In genomic region chr4:146267826-146268225, GRCh38 we compare ENCODE assay signal across 28 cellular contexts. TPM values are rescaled to one million over a fixed set of nuclear protein-coding genes. Genes with fewer than 3 reads are reported as not detected.
"Had no signal": no experiment of that assay in that cellular context is flagged by ENCODE, and none has a peak within 500 bp of the region (broad histone marks: within the 10 kb centered on the region; RNA-seq: fewer than 3 reads in every experiment).

No MANE protein-coding gene starts in this region.

- H3K36me3 ChIP-seq: ascending aorta had no signal

- H3K4me1 ChIP-seq: ascending aorta had no signal

- H3K27ac ChIP-seq: ascending aorta, KMS-11 had no signal

- DNase-seq: activated CD4-positive, alpha-beta T cell treated with anti-CD3 and anti-CD28 coated beads for 36 hours; activated CD4-positive, CD25-positive, alpha-beta regulatory T cell; activated CD8-positive, alpha-beta memory T cell treated with anti-CD3 and anti-CD28 coated beads, Interleukin-2, amount 50 U/mL, for 4 hours; activated CD8-positive, alpha-beta T cell treated with anti-CD3 and anti-CD28 coated beads for 36 hours; activated gamma-delta T cell treated with Interleukin-2 at 50 U/mL for 16 hours; activated naive CD4-positive, alpha-beta T cell treated with anti-CD3 and anti-CD28 coated beads, Interleukin-2, amount 10 ng/mL, durations not matched to agents 7 days and 5 days; activated naive CD8-positive, alpha-beta T cell treated with anti-CD3 and anti-CD28 coated beads, Interleukin-2, amount 10 ng/mL, durations not matched to agents 7 days and 5 days; activated T-cell treated with anti-CD3 and anti-CD28 coated beads, Interleukin-2, amount 50 U/mL, for 72 hours; MV-4-11; NCI-H1092 treated with DMSO at 0.1 percent for 48 hours; NCI-H1417 treated with DMSO at 0.1 percent for 48 hours; NCI-H1694; NCI-H2029; NCI-H2107; NCI-H2171 treated with DMSO at 0.1 percent for 48 hours; NCI-H226; NCI-H526; NCI-H774; SIG-M5; T-helper 17 cell; T-helper 9 cell had no signal

- FAIRE-seq: TTC549 had no signal

- H3K27me3 ChIP-seq: ascending aorta had no signal

- H3K4me2 ChIP-seq: KMS-11 had no signal

- H3K4me3 ChIP-seq: ascending aorta had no signal

- ATAC-seq: activated CD4-positive, alpha-beta T cell treated with anti-CD3 and anti-CD28 coated beads for 36 hours; activated CD8-positive, alpha-beta T cell treated with anti-CD3 and anti-CD28 coated beads for 36 hours; activated T-cell treated with anti-CD3 and anti-CD28 coated beads, Interleukin-2, amount 50 U/mL, for 72 hours; T-helper 17 cell had no signal

- H3K9me3 ChIP-seq: ascending aorta had no signal

- H3K9ac ChIP-seq: KMS-11 had no signal

RNA-seq across cellular contexts. Expression of gene REELD1, which starts 53.5 kb away (rescaled TPM):
- total RNA-seq: activated T-helper 2 cell treated with anti-CD3 and anti-CD28 coated beads, Interferon-gamma antibody, Interleukin-2, Interleukin-4, amounts not matched to agents 10 μg/mL and 5 μg/mL and 100 μg/mL, durations not matched to agents 14 hours and 24 hours and 36 hours; ascending aorta; MCF 10A; NCI-H460; RPMI7951 had no signal
